Comparison of ENCODE assay signal across 1 cellular context in genomic region chr17:80457236-80457856, GRCh38.
TF ChIP-seq lines count a peak whose summit lies in the region.

No MANE protein-coding gene starts in this region.

TF ChIP-seq in K562, 482 proteins besides CTCF, POLR2A, EP300 and RAD21 (continued from another document and continues in another):
- TF ChIP-seq E2F6 (IDR thresholded peaks at IDR 0.05; ENCODE audit: borderline replicate concordance in 1 of 2, extremely low read depth in 1 of 2, insufficient read depth in 1 of 2, insufficient read length in 1 of 2, low read depth in 1 of 2, low read length in 1 of 2, poor library complexity in 1 of 2, severe bottlenecking in 1 of 2) (peak in 1 of 2 experiments; percentile 22), TAF9B (IDR thresholded peaks at IDR 0.05; ENCODE audit: partially characterized antibody) (peak; percentile 27), NR2C2 (CRISPR knock-in tag; IDR thresholded peaks at IDR 0.05) (no peak), NR2C2 (tag; IDR thresholded peaks at IDR 0.05) (0 out of 2 replicates have a peak, but pooled peaks have one; percentile 35), ZNF518B (CRISPR knock-in tag; IDR thresholded peaks at IDR 0.05) (no peak), HBP1 (CRISPR knock-in tag; IDR thresholded peaks at IDR 0.05) (no peak), ZNF77 (CRISPR knock-in tag; IDR thresholded peaks at IDR 0.05) (no peak), JUND (IDR thresholded peaks at IDR 0.05; ENCODE audit: borderline replicate concordance, low read depth, low read length) (peak; percentile 41; the same call in 1 of the 2 replicates), JUND (tag; IDR thresholded peaks at IDR 0.05; ENCODE audit: borderline replicate concordance, low read depth, low read length) (no peak), ZNF184 (CRISPR knock-in tag; IDR thresholded peaks at IDR 0.05) (no peak), MCM3 (IDR thresholded peaks at IDR 0.05) (no peak), CHD2 (IDR thresholded peaks at IDR 0.05; ENCODE audit: low read depth, low read length) (no peak), SMAD4 (CRISPR knock-in tag; conservative IDR thresholded peaks at IDR 0.05) (0 out of 2 replicates have a peak, but pooled peaks have one; percentile 36), TBP (optimal IDR thresholded peaks at IDR 0.05; ENCODE audit: low read depth, low read length) (no peak), ZNF217 (CRISPR knock-in tag; IDR thresholded peaks at IDR 0.05) (no peak), TRIM25 (IDR thresholded peaks at IDR 0.05; ENCODE audit: borderline replicate concordance) (no peak), TRIM24 (IDR thresholded peaks at IDR 0.05) (0 out of 4 replicates have a peak, but pooled peaks of 1 of the 2 experiments have one; percentile 32), ZNF197 (CRISPR knock-in tag; IDR thresholded peaks at IDR 0.05; ENCODE audit: low read depth) (no peak), POLR2B (IDR thresholded peaks at IDR 0.05; ENCODE audit: low read depth, partially characterized antibody) (no peak), ZNF785 (CRISPR knock-in tag; IDR thresholded peaks at IDR 0.05) (no peak), POLR2H (tag; IDR thresholded peaks at IDR 0.05; ENCODE audit: low read depth) (no peak), THAP12 (CRISPR knock-in tag; IDR thresholded peaks at IDR 0.05) (no peak), SAFB2 (IDR thresholded peaks at IDR 0.05; ENCODE audit: borderline replicate concordance, low read depth, low read length, severe bottlenecking) (no peak), CBX3 (IDR thresholded peaks at IDR 0.05; ENCODE audit: borderline replicate concordance in 1 of 2, low read length in 2 of 2) (no peak), ZNF589 (CRISPR knock-in tag; IDR thresholded peaks at IDR 0.05; ENCODE audit: low read depth) (peak; percentile 79; the same call in 1 of the 2 replicates), ZNF347 (CRISPR knock-in tag; IDR thresholded peaks at IDR 0.05; ENCODE audit: low read depth) (no peak), ZNF583 (CRISPR knock-in tag; IDR thresholded peaks at IDR 0.05) (no peak), PCBP2 (IDR thresholded peaks at IDR 0.05; ENCODE audit: low read depth, low read length, poor library complexity, severe bottlenecking) (no peak), ZNF444 (CRISPR knock-in tag; IDR thresholded peaks at IDR 0.05) (no peak), CREM (IDR thresholded peaks at IDR 0.05; ENCODE audit: low read depth) (0 out of 2 replicates have a peak, but pooled peaks have one; percentile 22), SMAD3 (CRISPR knock-in tag; conservative IDR thresholded peaks at IDR 0.05) (no peak), NCOA1 (IDR thresholded peaks at IDR 0.05; ENCODE audit: low read depth) (no peak), POLR3A (IDR thresholded peaks at IDR 0.05; ENCODE audit: borderline replicate concordance, extremely low read depth, insufficient read depth, insufficient read length) (no peak), TAF7 (tag; IDR thresholded peaks at IDR 0.05) (no peak), FOXJ2 (tag; IDR thresholded peaks at IDR 0.05) (no peak), RBM22 (IDR thresholded peaks at IDR 0.05; ENCODE audit: low read depth, low read length, poor library complexity, severe bottlenecking) (no peak), POLR2AphosphoS2 (IDR thresholded peaks at IDR 0.05; ENCODE audit: low read length) (no peak), TEAD1 (CRISPR knock-in tag; IDR thresholded peaks at IDR 0.05) (no peak), SMARCA4 (IDR thresholded peaks at IDR 0.05) (peak; percentile 39; the same call in 1 of the 2 replicates), MNT (conservative IDR thresholded peaks at IDR 0.05) (peak in 1 of 2 experiments; percentile 42; a peak in 1 of 4 replicates), XRCC4 (IDR thresholded peaks at IDR 0.05; ENCODE audit: extremely low read depth, insufficient read depth, insufficient read length) (no peak), CCNT2 (IDR thresholded peaks at IDR 0.05; ENCODE audit: borderline replicate concordance, extremely low read depth, insufficient read length, low read depth, low read length) (no peak), SMARCC2 (IDR thresholded peaks at IDR 0.05; ENCODE audit: low read depth) (no peak), MTA1 (IDR thresholded peaks at IDR 0.05; ENCODE audit: borderline replicate concordance) (no peak), ETV5 (CRISPR knock-in tag; IDR thresholded peaks at IDR 0.05; ENCODE audit: low read depth) (0 out of 2 replicates have a peak, but pooled peaks have one; percentile 24), CREB1 (IDR thresholded peaks at IDR 0.05) (no peak), CREB1 (CRISPR knock-in tag; IDR thresholded peaks at IDR 0.05) (peak; percentile 35; the same call in 1 of the 2 replicates), KLF1 (tag; IDR thresholded peaks at IDR 0.05) (no peak), PML (IDR thresholded peaks at IDR 0.05; ENCODE audit: low read length) (peak; percentile 35; the same call in 1 of the 2 replicates), DIDO1 (tag; IDR thresholded peaks at IDR 0.05; ENCODE audit: low read depth) (no peak), CHAMP1 (IDR thresholded peaks at IDR 0.05) (no peak), PHB (CRISPR knock-in tag; IDR thresholded peaks at IDR 0.05) (no peak), RBM34 (IDR thresholded peaks at IDR 0.05; ENCODE audit: borderline replicate concordance, insufficient read depth, low read length) (no peak), HOMEZ (CRISPR knock-in tag; IDR thresholded peaks at IDR 0.05) (no peak), TAF15 (IDR thresholded peaks at IDR 0.05; ENCODE audit: low read depth, low read length) (no peak), ZFP1 (CRISPR knock-in tag; IDR thresholded peaks at IDR 0.05) (no peak), ZNF12 (CRISPR knock-in tag; IDR thresholded peaks at IDR 0.05) (no peak)
